Comparison of ENCODE assay signal across 35 cellular contexts in genomic region chr12:97061164-97061563, GRCh38.
"Had no signal": no experiment of that assay in that cellular context is flagged by ENCODE, and none has a peak within 500 bp of the region (broad histone marks: within the 10 kb centered on the region; RNA-seq: fewer than 3 reads in every experiment).

No MANE protein-coding gene starts in this region.

- H3K27me3 Mint-ChIP-seq: activated naive CD4-positive, alpha-beta T cell treated with anti-CD3 and anti-CD28 coated beads, Interleukin-2, amount 10 ng/mL, durations not matched to agents 7 days and 5 days had no signal

- H3K27ac ChIP-seq: breast epithelium, Peyer's patch, SJSA1, VCaP had no signal

- H3K4me3 ChIP-seq: breast epithelium, K562, Peyer's patch, SJSA1 had no signal

- H3K27ac Mint-ChIP-seq: activated B cell treated with CpG ODN at 0.5 μM for 24 hours; activated CD4-positive, alpha-beta memory T cell treated with anti-CD3 and anti-CD28 coated beads, Interleukin-2, amount 10 ng/mL, durations not matched to agents 7 days and 5 days; activated CD8-positive, alpha-beta memory T cell treated with anti-CD3 and anti-CD28 coated beads, Interleukin-2, amount 10 ng/mL, durations not matched to agents 7 days and 5 days; activated naive CD4-positive, alpha-beta T cell treated with anti-CD3 and anti-CD28 coated beads, Interleukin-2, amount 10 ng/mL, durations not matched to agents 7 days and 5 days; activated naive CD8-positive, alpha-beta T cell; activated naive CD8-positive, alpha-beta T cell treated with anti-CD3 and anti-CD28 coated beads, Interleukin-2, amount 50 U/mL, for 24 hours had no signal

- H3K9me3 Mint-ChIP-seq: activated CD4-positive, alpha-beta memory T cell treated with anti-CD3 and anti-CD28 coated beads, Interleukin-2, amount 10 ng/mL, durations not matched to agents 7 days and 5 days; activated naive CD4-positive, alpha-beta T cell treated with anti-CD3 and anti-CD28 coated beads, Interleukin-2, amount 10 ng/mL, durations not matched to agents 7 days and 5 days had no signal

- DNase-seq: activated B cell treated with CpG ODN at 0.5 μM for 24 hours; activated CD4-positive, alpha-beta memory T cell treated with anti-CD3 and anti-CD28 coated beads, Interleukin-2, amount 10 ng/mL, durations not matched to agents 7 days and 5 days; activated CD4-positive, alpha-beta T cell treated with anti-CD3 and anti-CD28 coated beads for 4 hours; activated CD4-positive, alpha-beta T cell treated with anti-CD3 and anti-CD28 coated beads, Interleukin-2, amount 50 U/mL, for 1 hour; activated CD4-positive, CD25-positive, alpha-beta regulatory T cell treated with anti-CD3 and anti-CD28 coated beads, Interleukin-2, amount 50 U/mL, for 72 hours; activated CD8-positive, alpha-beta memory T cell treated with anti-CD3 and anti-CD28 coated beads for 24 hours; activated CD8-positive, alpha-beta memory T cell treated with anti-CD3 and anti-CD28 coated beads, Interleukin-2, amount 10 ng/mL, durations not matched to agents 7 days and 5 days; activated CD8-positive, alpha-beta memory T cell treated with anti-CD3 and anti-CD28 coated beads, Interleukin-2, amount 50 U/mL, for 48 hours; activated effector memory CD4-positive, alpha-beta T cell treated with Interleukin-2 at 50 U/mL for 16 hours; activated naive CD4-positive, alpha-beta T cell treated with anti-CD3 and anti-CD28 coated beads, Interleukin-2, amount 10 ng/mL, durations not matched to agents 7 days and 5 days; activated naive CD8-positive, alpha-beta T cell treated with anti-CD3 and anti-CD28 coated beads, Interleukin-2, amount 50 U/mL, for 24 hours; activated T-cell treated with anti-CD3 and anti-CD28 coated beads, Interleukin-2, amount 50 U/mL, for 48 hours; amniotic stem cell; aorta; IMR-90; NCI-H1105; NCI-H1417 treated with DMSO at 0.1 percent for 48 hours; NCI-H187 treated with DMSO at 0.1 percent for 48 hours; NCI-H2081; NCI-H345; NCI-H524 treated with DMSO at 0.1 percent for 48 hours; NK-92 treated with Interleukin-12 subunit alpha and Interleukin-12 subunit beta, amount 100 ng/mL, for 24 hours; PC-3; Peyer's patch; RPMI8226; SHP77 treated with DMSO at 0.1 percent for 48 hours; SW 1271; T-helper 1 cell; T-helper 2 cell; T-helper 9 cell had no signal

- H3K36me3 ChIP-seq: breast epithelium, Peyer's patch, SJSA1 had no signal

- H3K4me3 Mint-ChIP-seq: activated B cell treated with CpG ODN at 0.5 μM for 24 hours; activated CD4-positive, alpha-beta memory T cell treated with anti-CD3 and anti-CD28 coated beads, Interleukin-2, amount 10 ng/mL, durations not matched to agents 7 days and 5 days; activated CD8-positive, alpha-beta memory T cell treated with anti-CD3 and anti-CD28 coated beads, Interleukin-2, amount 10 ng/mL, durations not matched to agents 7 days and 5 days; activated naive CD4-positive, alpha-beta T cell treated with anti-CD3 and anti-CD28 coated beads, Interleukin-2, amount 10 ng/mL, durations not matched to agents 7 days and 5 days; activated naive CD8-positive, alpha-beta T cell; activated naive CD8-positive, alpha-beta T cell treated with anti-CD3 and anti-CD28 coated beads, Interleukin-2, amount 50 U/mL, for 24 hours had no signal

- H3K36me3 Mint-ChIP-seq: activated CD8-positive, alpha-beta memory T cell treated with anti-CD3 and anti-CD28 coated beads, Interleukin-2, amount 10 ng/mL, durations not matched to agents 7 days and 5 days; activated naive CD4-positive, alpha-beta T cell treated with anti-CD3 and anti-CD28 coated beads, Interleukin-2, amount 10 ng/mL, durations not matched to agents 7 days and 5 days; activated naive CD8-positive, alpha-beta T cell had no signal

- H3K9me3 ChIP-seq: Peyer's patch, SJSA1 had no signal

- H3K27me3 ChIP-seq: breast epithelium, Peyer's patch, SJSA1 had no signal

- H3K4me1 Mint-ChIP-seq: activated B cell treated with CpG ODN at 0.5 μM for 24 hours; activated CD4-positive, alpha-beta memory T cell treated with anti-CD3 and anti-CD28 coated beads, Interleukin-2, amount 10 ng/mL, durations not matched to agents 7 days and 5 days; activated CD8-positive, alpha-beta memory T cell treated with anti-CD3 and anti-CD28 coated beads, Interleukin-2, amount 10 ng/mL, durations not matched to agents 7 days and 5 days; activated naive CD4-positive, alpha-beta T cell treated with anti-CD3 and anti-CD28 coated beads, Interleukin-2, amount 10 ng/mL, durations not matched to agents 7 days and 5 days; activated naive CD8-positive, alpha-beta T cell treated with anti-CD3 and anti-CD28 coated beads, Interleukin-2, amount 50 U/mL, for 24 hours had no signal

- H3K4me1 ChIP-seq: breast epithelium, Peyer's patch, SJSA1 had no signal
